In genomic region chr4:185839204-185839712, GRCh38 we compare ENCODE assay signal across 9 cellular contexts. TPM values are rescaled to one million over a fixed set of nuclear protein-coding genes. Genes with fewer than 3 reads are reported as not detected.
DNase-seq lines count a peak whose midpoint lies in the region; ATAC-seq and TF ChIP-seq lines count a peak whose summit lies in the region.
"Had no signal": no experiment of that assay in that cellular context is flagged by ENCODE, and none has a peak within 500 bp of the region (broad histone marks: within the 10 kb centered on the region; RNA-seq: fewer than 3 reads in every experiment).

No MANE protein-coding gene starts in this region.

- H3K4me1 ChIP-seq in PC-3 (ENCODE audit: insufficient read depth, low read length): peaks cover 23% of the 10 kb centered on the region
- H3K4me1 ChIP-seq in fibroblast of lung (ENCODE audit: control insufficient read depth, extremely low read depth, insufficient read depth, low read length): peaks cover 19% of the 10 kb centered on the region
- H3K4me1 ChIP-seq in neuronal stem cell (ENCODE audit: control insufficient read depth in 2 of 2, insufficient read depth in 1 of 2, low read depth in 1 of 2, low read length in 2 of 2): peaks cover 27 to 45% of the 10 kb centered on the region in 2 donors
- no peaks in the 10 kb centered on the region for H3K4me1 ChIP-seq in CD8-positive, alpha-beta memory T cell (ENCODE audit: insufficient read depth, low read length)

- H3K9me2 ChIP-seq in PC-3 (replicated peaks; ENCODE audit: low read length): no peaks in the 10 kb centered on the region

- H3F3A ChIP-seq in PC-3 (ENCODE audit: low read length, unreplicated experiment): no peaks in the 10 kb centered on the region

- no peak overlapping the region for H2BK15ac ChIP-seq in neuronal stem cell (ENCODE audit: low read length)

- intact Hi-C loops in PC-3 (cut with micrococcal nuclease): loop anchor here (2.0 kb wide), 1 partner anchor 74 kb away; no protein-coding TSS in a partner anchor

- ATAC-seq in PC-3: peak; percentile 93
- no peak for ATAC-seq in HG03280 (IDR thresholded peaks at IDR 0.05; ENCODE audit: unreplicated experiment)
- ATAC-seq in HG02571 (IDR thresholded peaks at IDR 0.05; ENCODE audit: unreplicated experiment): no peak
- no peak for ATAC-seq in GM19463 (IDR thresholded peaks at IDR 0.05; ENCODE audit: unreplicated experiment)

- no peaks in the 10 kb centered on the region for H3K4me1 Mint-ChIP-seq in CD8-positive, alpha-beta memory T cell

- H3K4me3 Mint-ChIP-seq in CD8-positive, alpha-beta memory T cell: no peak overlapping the region

- H3K23ac ChIP-seq in neuronal stem cell (ENCODE audit: low read depth, low read length, poor library complexity): no peak overlapping the region

- peaks cover 0 to 2% (median 0%) of the 10 kb centered on the region in 5 donors for H3K9me3 Mint-ChIP-seq in CD8-positive, alpha-beta memory T cell

- H3K36me3 Mint-ChIP-seq in CD8-positive, alpha-beta memory T cell: no peaks in the 10 kb centered on the region

- CTCF ChIA-PET in BJ (lab: Yijun Ruan, JAX) (interaction anchor here (1.1 to 1.8 kb wide), 3 partner anchors 10 to 14 kb away, joined by 3 to 5 read pairs (median 4); no protein-coding TSS in a partner anchor), PC-3 (lab: Charles Lee) (no interaction called here)
- CTCF ChIA-PET in CD8-positive, alpha-beta memory T cell (lab: Charles Lee): no interaction called here

- no peak overlapping the region for H4K8ac ChIP-seq in neuronal stem cell (ENCODE audit: low read depth, low read length)

- peak overlapping the region; percentile 57 for H3K4me2 ChIP-seq in PC-3 (ENCODE audit: low read length)
- peak overlapping the region; percentile 61 for H3K4me2 ChIP-seq in fibroblast of lung (ENCODE audit: extremely low read depth, insufficient read depth, low read length)
- H3K4me2 ChIP-seq in neuronal stem cell (ENCODE audit: insufficient read depth, low read length, poor library complexity, severe bottlenecking): no peak overlapping the region

- H3K36me3 ChIP-seq in BJ (ENCODE audit: control insufficient read depth, insufficient read depth, low read length) (no peaks in the 10 kb centered on the region), PC-3 (ENCODE audit: low read depth, low read length) (no peaks in the 10 kb centered on the region), fibroblast of lung (ENCODE audit: control insufficient read depth, insufficient read depth, low read length) (no peaks in the 10 kb centered on the region), neuronal stem cell (replicated peaks in 1 of 2; ENCODE audit: control insufficient read depth in 2 of 2, insufficient read depth in 2 of 2, low read length in 2 of 2) (no peaks in the 10 kb centered on the region)
- H3K36me3 ChIP-seq in CD8-positive, alpha-beta memory T cell (ENCODE audit: insufficient read depth, low read length): no peaks in the 10 kb centered on the region
- H3K36me3 ChIP-seq: neutrophil had no signal

- H3K14ac ChIP-seq in neuronal stem cell (ENCODE audit: low read length): no peak overlapping the region

- no peak overlapping the region for H3K4ac ChIP-seq in neuronal stem cell (ENCODE audit: low read length)

- H2BK120ac ChIP-seq in neuronal stem cell (ENCODE audit: low read depth, low read length): no peak overlapping the region

- no CpG with 5 or more reads among the region's 9 CpGs for WGBS in neuronal stem cell (ENCODE audit: extremely low coverage in 2 of 2, insufficient read length in 2 of 2, insufficient replicate concordance in 1 of 2), 2 donors

- H3K27me3 ChIP-seq in BJ (ENCODE audit: control insufficient read depth, insufficient read depth, low read length) (no peaks in the 10 kb centered on the region), PC-3 (ENCODE audit: low read length) (no peaks in the 10 kb centered on the region), fibroblast of lung (ENCODE audit: control insufficient read depth, insufficient read depth, low read length) (no peaks in the 10 kb centered on the region), neuronal stem cell (ENCODE audit: control insufficient read depth in 3 of 3, insufficient read depth in 3 of 3, low read depth in 1 of 3, low read length in 3 of 3) (no peaks in the 10 kb centered on the region)
- no peaks in the 10 kb centered on the region for H3K27me3 ChIP-seq in CD8-positive, alpha-beta memory T cell (ENCODE audit: insufficient read depth, low read length, poor library complexity, severe bottlenecking)
- H3K27me3 ChIP-seq: neutrophil had no signal

- no peak overlapping the region for H3K27ac Mint-ChIP-seq in CD8-positive, alpha-beta memory T cell

- POLR2A ChIA-PET in BJ (lab: Charles Lee): no interaction called here
- POLR2A ChIA-PET in PC-3 (lab: Charles Lee; ENCODE audit: unreplicated experiment): interaction anchor here (0.6 kb wide), 1 partner anchor 41 kb away, joined by 6 read pairs; no protein-coding TSS in a partner anchor
- POLR2A ChIA-PET in CD8-positive, alpha-beta memory T cell (lab: Charles Lee): no interaction called here

- H2AK5ac ChIP-seq in neuronal stem cell (ENCODE audit: low read depth, low read length): no peak overlapping the region

- peak overlapping the region; percentile 71 for H3K27ac ChIP-seq in PC-3 (ENCODE audit: low read length)
- peak overlapping the region; percentile 75 for H3K27ac ChIP-seq in fibroblast of lung (ENCODE audit: insufficient read depth, low read length)
- H3K27ac ChIP-seq in neuronal stem cell (replicated peaks; ENCODE audit: low read length): peak overlapping the region; percentile 92
- H3K27ac ChIP-seq in CD8-positive, alpha-beta memory T cell (ENCODE audit: low read depth, low read length): no peak overlapping the region
- H3K27ac ChIP-seq: neutrophil had no signal

- no peak overlapping the region for H3K9ac ChIP-seq in PC-3 (ENCODE audit: low read length)
- H3K9ac ChIP-seq in fibroblast of lung (ENCODE audit: insufficient read depth, low read length): no peak overlapping the region
- H3K9ac ChIP-seq in neuronal stem cell (ENCODE audit: low read depth, low read length, poor library complexity): no peak overlapping the region

- H3K9me3 ChIP-seq in PC-3 (ENCODE audit: low read length) (no peaks in the 10 kb centered on the region), fibroblast of lung (ENCODE audit: control insufficient read depth, insufficient read depth, low read depth, low read length) (no peaks in the 10 kb centered on the region), neuronal stem cell (replicated peaks in 1 of 2; ENCODE audit: control insufficient read depth in 2 of 2, insufficient read depth in 1 of 2, low read depth in 1 of 2, low read length in 2 of 2) (peaks cover 0 to 2% of the 10 kb centered on the region in 2 donors)
- H3K9me3 ChIP-seq in CD8-positive, alpha-beta memory T cell (ENCODE audit: low read length): no peaks in the 10 kb centered on the region
- H3K9me3 ChIP-seq: neutrophil had no signal

- H3K18ac ChIP-seq in neuronal stem cell (ENCODE audit: low read length): no peak overlapping the region

- H3K79me1 ChIP-seq in neuronal stem cell (ENCODE audit: low read depth, low read length): no peaks in the 10 kb centered on the region

- H3K4me3 ChIP-seq in BJ (ENCODE audit: low read depth, low read length) (no peak overlapping the region), PC-3 (ENCODE audit: low read length) (peak overlapping the region; percentile 9; the same call in 1 of the 2 replicates), fibroblast of lung (replicated peaks in 1 of 4; ENCODE audit: control extremely low read depth in 1 of 4, insufficient read depth in 1 of 4, low read depth in 3 of 4, low read length in 4 of 4) (no peak overlapping the region), neuronal stem cell (ENCODE audit: low read length in 2 of 2) (peak overlapping the region in 1 of 2 donors; percentile 10)
- no peak overlapping the region for H3K4me3 ChIP-seq in CD8-positive, alpha-beta memory T cell (ENCODE audit: low read length)

- peak overlapping the region; percentile 57; the same call in 1 of the 2 replicates for H2AFZ ChIP-seq in PC-3 (ENCODE audit: low read length)
- no peak overlapping the region for H2AFZ ChIP-seq in fibroblast of lung (ENCODE audit: low read length)
- H2AFZ ChIP-seq in neuronal stem cell (ENCODE audit: low read length): peak overlapping the region; percentile 75

- H2BK5ac ChIP-seq in neuronal stem cell (ENCODE audit: low read length): no peak overlapping the region

- DNase-seq in BJ (ENCODE audit: low read depth): peak; percentile 82
- DNase-seq in PC-3: peak; percentile 89
- DNase-seq in fibroblast of lung (ENCODE audit: low read depth in 2 of 2): peak; percentile 95 to 97
- DNase-seq in neuronal stem cell (ENCODE audit: low spot score): peak; percentile 71
- DNase-seq in CD8-positive, alpha-beta memory T cell: no peak

- H3K79me2 ChIP-seq in PC-3 (ENCODE audit: low read length) (no peaks in the 10 kb centered on the region), fibroblast of lung (ENCODE audit: control insufficient read depth, insufficient read depth, low read length) (no peaks in the 10 kb centered on the region)

- BruUV-seq in PC-3 (replicated peaks; lab: Mats Ljungman, UMichigan): no TSS peak

- no peaks in the 10 kb centered on the region for H3K27me3 Mint-ChIP-seq in CD8-positive, alpha-beta memory T cell

- TF ChIP-seq CTCF in BJ (IDR thresholded peaks at IDR 0.05; ENCODE audit: insufficient read depth, low read depth, low read length) (no peak), PC-3 (conservative IDR thresholded peaks at IDR 0.05; ENCODE audit: low read depth, low read length) (no peak), fibroblast of lung (conservative IDR thresholded peaks at IDR 0.05 in 1 of 2, IDR thresholded peaks at IDR 0.05 in 1 of 2; ENCODE audit: low read depth in 1 of 2, low read length in 2 of 2) (no peak)

- no peaks in the 10 kb centered on the region for H4K20me1 ChIP-seq in PC-3 (ENCODE audit: low read length)
- no peaks in the 10 kb centered on the region for H4K20me1 ChIP-seq in fibroblast of lung (ENCODE audit: control insufficient read depth, extremely low read depth, insufficient read depth, low read length)

- no peak overlapping the region for H2BK12ac ChIP-seq in neuronal stem cell (ENCODE audit: low read length)

- no peak overlapping the region for H4K91ac ChIP-seq in neuronal stem cell (ENCODE audit: low read depth, low read length, poor library complexity)

RNA-seq across cellular contexts. Expression of gene SORBS2, which starts 27.3 kb away (rescaled TPM):
- polyA plus RNA-seq in BJ (2011; rRNA removed): 6.9 and 9.1 TPM in 2 replicates
- 6.2 and 10.8 TPM in 2 replicates for polyA minus RNA-seq in BJ (2011; rRNA and poly(A)+ RNA removed)
- 3.1 and 3.6 TPM in 2 replicates for total RNA-seq in PC-3 (2014; rRNA removed)
- 0.26 and 0.33 TPM in 2 replicates for total RNA-seq in fibroblast of lung
- polyA plus RNA-seq in fibroblast of lung: 0.27 and 3.0 TPM in 2 replicates
- polyA plus RNA-seq in fibroblast of lung (2012): 0.08 and 1.7 TPM in 2 replicates
- 11.4 TPM in 1 of 2 replicates, not detected in the other for polyA minus RNA-seq in fibroblast of lung (ENCODE audit: low replicate concordance)
- polyA plus RNA-seq in neuronal stem cell (2013, experiment 1 of 2): 79.5 TPM
- 78.3 TPM for polyA plus RNA-seq in neuronal stem cell (2013, experiment 2 of 2)
- total RNA-seq in CD8-positive, alpha-beta memory T cell: not detected
- not detected for polyA plus RNA-seq in CD8-positive, alpha-beta memory T cell

Comparison
In these comparisons a context has a peak if more than half of its experiments do, and no peak if none do; other contexts are left out.
1. DNase-seq: peak in BJ (single experiment), PC-3 (single experiment), fibroblast of lung (2 of 2) and neuronal stem cell (single experiment); none in CD8-positive, alpha-beta memory T cell (0 of 5).